In the genomic region with DNA sequence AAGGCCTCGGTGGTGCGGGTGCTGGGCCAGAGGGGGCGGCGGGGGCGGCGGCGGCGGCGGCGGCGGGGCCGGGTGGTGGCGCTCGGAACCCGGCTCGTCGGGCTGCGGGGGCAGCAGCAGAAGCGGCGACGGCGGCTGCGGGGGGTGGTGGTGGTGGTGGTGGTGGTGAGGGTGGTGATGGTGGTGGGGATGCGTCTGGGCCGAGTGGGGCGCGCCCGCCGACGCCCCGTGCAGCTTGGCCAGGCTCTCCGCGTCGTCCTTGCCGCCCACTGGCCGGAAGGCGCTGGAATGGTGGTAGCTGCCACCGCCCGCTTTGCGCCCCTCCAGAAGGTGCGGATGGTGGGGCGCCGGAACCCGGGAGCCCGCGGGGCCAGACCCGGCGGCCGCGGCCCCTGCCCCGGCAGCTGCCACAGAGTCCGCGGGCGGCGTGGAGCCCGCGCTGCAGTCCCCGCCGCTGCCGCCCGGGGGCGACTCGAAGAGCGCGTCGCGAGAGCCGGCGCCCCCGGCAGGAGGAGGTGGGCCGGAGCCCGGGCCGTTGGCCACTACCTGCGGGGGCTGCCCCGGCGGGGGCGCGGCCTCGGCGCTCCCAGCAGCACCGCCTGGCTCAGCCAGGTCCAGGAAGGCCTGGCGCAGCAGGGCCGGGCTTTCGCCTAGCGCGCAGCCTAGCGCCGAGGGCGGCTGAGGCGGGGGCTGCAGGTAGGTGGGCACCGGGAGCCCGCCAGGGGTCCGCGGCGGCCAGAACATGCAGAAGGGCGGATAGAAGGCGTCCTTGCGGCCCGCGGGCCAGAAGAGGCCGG, we compare ENCODE assay signal across 15 cellular contexts. TPM values are rescaled to one million over a fixed set of nuclear protein-coding genes. Genes with fewer than 3 reads are reported as not detected.
A peak's percentile ranks its signal among the peaks of the same experiment; 100 is the strongest.
DNase-seq lines count a peak whose midpoint lies in the region; ATAC-seq, FAIRE-seq and TF ChIP-seq lines count a peak whose summit lies in the region.
"Had no signal": no experiment of that assay in that cellular context is flagged by ENCODE, and none has a peak within 500 bp of the region (broad histone marks: within the 10 kb centered on the region; RNA-seq: fewer than 3 reads in every experiment).

No MANE protein-coding gene starts in this region.

- H3K4me1 ChIP-seq in cardiac muscle cell (ENCODE audit: low read depth) (no peaks in the 10 kb centered on the region), upper lobe of left lung (peaks cover 0 to 25% (median 5%) of the 10 kb centered on the region in 4 donors)

- ATAC-seq in left ventricle myocardium superior (no peak), upper lobe of left lung (ENCODE audit: low FRiP score in 2 of 2) (no peak), GM18858 (IDR thresholded peaks at IDR 0.05; ENCODE audit: unreplicated experiment) (no peak)

- TF ChIP-seq CTCF in cardiac muscle cell (IDR thresholded peaks at IDR 0.05; ENCODE audit: low read depth, low read length) (no peak), coronary artery (IDR thresholded peaks at IDR 0.05) (no peak), upper lobe of left lung (IDR thresholded peaks at IDR 0.05) (peak in 5 of 6 experiments; percentile 26 to 51 (median 42))

- H3K4me3 ChIP-seq in cardiac muscle cell (peak overlapping the region; percentile 6), coronary artery (peak overlapping the region; percentile 39), upper lobe of left lung (peak overlapping the region in 1 of 4 donors; percentile 2)
- H3K4me3 ChIP-seq: uterus had no signal

- FAIRE-seq in HTR-8/SVneo (lab: Jason Lieb, UNC): no peak
- FAIRE-seq: kidney had no signal

- H3K27me3 ChIP-seq in cardiac muscle cell: peaks cover 100% of the 10 kb centered on the region
- peaks cover 0 to 61% (median 36%) of the 10 kb centered on the region in 4 donors for H3K27me3 ChIP-seq in upper lobe of left lung

- no peaks in the 10 kb centered on the region for H3K9me3 ChIP-seq in cardiac muscle cell (ENCODE audit: low read depth)
- H3K9me3 ChIP-seq in upper lobe of left lung: no peaks in the 10 kb centered on the region
- H3K9me3 ChIP-seq: uterus had no signal

- no peak for TF ChIP-seq POLR2A in upper lobe of left lung (IDR thresholded peaks at IDR 0.05)

- H3K36me3 ChIP-seq in cardiac muscle cell (no peaks in the 10 kb centered on the region), upper lobe of left lung (no peaks in the 10 kb centered on the region)
- H3K36me3 ChIP-seq: uterus had no signal

- peak in 1 of 2 donors; percentile 53 for DNase-seq in cardiac muscle cell (ENCODE audit: low read depth in 1 of 2, low spot score in 1 of 2)
- DNase-seq in left ventricle myocardium superior: no peak
- DNase-seq in coronary artery (ENCODE audit: low spot score): no peak
- DNase-seq in islet precursor cell: peak; percentile 79
- peak in 1 of 2 donors; percentile 83 for DNase-seq in upper lobe of left lung
- no peak for DNase-seq in NCI-H2196 treated with DMSO at 0.1 percent for 48 hours (lab: John Stamatoyannopoulos, UW; ENCODE audit: unreplicated experiment)
- DNase-seq in HTR-8/SVneo (ENCODE audit: insufficient read length, low spot score): no peak
- DNase-seq: caudate nucleus, DMS79 treated with DMSO at 0.1 percent for 48 hours, kidney, uterus had no signal

- TF ChIP-seq EP300 in upper lobe of left lung (IDR thresholded peaks at IDR 0.05): no peak

- H3K27ac ChIP-seq in cardiac muscle cell (no peak overlapping the region), coronary artery (no peak overlapping the region), upper lobe of left lung (no peak overlapping the region)
- H3K27ac ChIP-seq: uterus had no signal

- 6 to 20% methylated on average over 3 to 13 of the region's 101 CpGs for WGBS in upper lobe of left lung, 2 donors

- intact Hi-C loops in left ventricle myocardium superior (cut with micrococcal nuclease): no loop called here

RNA-seq across cellular contexts. Expression of gene SKOR2, which starts 4.2 kb away (rescaled TPM):
- total RNA-seq in cardiac muscle cell (not detected in 2 replicates), left ventricle myocardium superior (not detected), upper lobe of left lung (not detected)
- not detected in 2 replicates for polyA plus RNA-seq in cardiac muscle cell
- total RNA-seq: activated T-helper 1 cell treated with anti-CD3 and anti-CD28 coated beads, Interleukin-12 subunit alpha, Interleukin-12 subunit beta, Interleukin-2, Interleukin-4 antibody, amounts not matched to agents 30 ng/mL and 10 ng/mL and 1 ng/mL, durations not matched to agents 14 hours and 24 hours and 36 hours; kidney; uterus had no signal
- polyA plus RNA-seq: esophagus, IgD-negative memory B cell had no signal

Comparison
In these comparisons a context has a peak if more than half of its experiments do, and no peak if none do; other contexts are left out.
1. CTCF ChIP-seq: peak in upper lobe of left lung (5 of 6); none in cardiac muscle cell (single experiment) and coronary artery (single experiment).